Comparison of ENCODE assay signal across 19 cellular contexts in genomic region chr5:6505779-6506557, GRCh38. TPM values are rescaled to one million over a fixed set of nuclear protein-coding genes. Genes with fewer than 3 reads are reported as not detected.
DNase-seq lines count a peak whose midpoint lies in the region; ATAC-seq and TF ChIP-seq lines count a peak whose summit lies in the region.
"Had no signal": no experiment of that assay in that cellular context is flagged by ENCODE, and none has a peak within 500 bp of the region (broad histone marks: within the 10 kb centered on the region; RNA-seq: fewer than 3 reads in every experiment).

No MANE protein-coding gene starts in this region.

- H3K27me3 ChIP-seq in GM23338 (ENCODE audit: insufficient read depth) (no peaks in the 10 kb centered on the region), adrenal gland (no peaks in the 10 kb centered on the region)
- H3K27me3 ChIP-seq: BLaER1 treated with 17β-estradiol and CSF1 and Interleukin-3, amounts not matched to agents 10 nM and 100 nM had no signal

- DNase-seq in GM23338 (ENCODE audit: low spot score) (no peak), glutamatergic neuron (no peak), progenitor cell of endocrine pancreas (ENCODE audit: low spot score, unreplicated experiment) (no peak), adrenal gland (no peak)
- no peak for DNase-seq in stimulated activated CD4-positive, alpha-beta T cell treated with anti-CD3 and anti-CD28 coated beads, Interleukin-2, amount 100 ng/mL, for 24 hours
- DNase-seq: CD8-positive, alpha-beta T cell; DMS 273 treated with DMSO at 0.1 percent for 48 hours; DND-41; GOT3; H7 had no signal

- H3K27me3 Mint-ChIP-seq in GM23338 (ENCODE audit: insufficient read depth, low read depth, poor library complexity) (peaks cover 12% of the 10 kb centered on the region), glutamatergic neuron (ENCODE audit: unreplicated experiment) (peaks cover 12% of the 10 kb centered on the region), progenitor cell of endocrine pancreas (no peaks in the 10 kb centered on the region)

- H3K27ac ChIP-seq in GM23338 (ENCODE audit: low read depth) (no peak overlapping the region), VCaP (peak overlapping the region; percentile 44), adrenal gland (no peak overlapping the region)
- H3K27ac ChIP-seq: BLaER1 treated with 17β-estradiol and CSF1 and Interleukin-3, amounts not matched to agents 10 nM and 100 nM had no signal

- H3K4me1 ChIP-seq in GM23338 (ENCODE audit: insufficient read depth) (no peaks in the 10 kb centered on the region), adrenal gland (replicated peaks in 1 of 2) (no peaks in the 10 kb centered on the region)

- intact Hi-C loops in adrenal gland (cut with DNase I) = no loop called here

- ATAC-seq in GM23338 (no peak), HG02759 (IDR thresholded peaks at IDR 0.05; ENCODE audit: unreplicated experiment) (no peak)
- ATAC-seq: CD8-positive, alpha-beta T cell; GM12878; HCT116 had no signal

- H3K79me2 ChIP-seq in GM23338 (replicated peaks; ENCODE audit: insufficient read depth) = no peaks in the 10 kb centered on the region

- 0 out of 2 replicates have a peak overlapping the region, but pooled peaks have one; percentile 14 for H2AFZ ChIP-seq in GM23338

- H4K20me1 ChIP-seq in GM23338 (replicated peaks; ENCODE audit: insufficient read depth) = no peaks in the 10 kb centered on the region
- H4K20me1 ChIP-seq: BLaER1 treated with 17β-estradiol and CSF1 and Interleukin-3, amounts not matched to agents 10 nM and 100 nM had no signal

- TF ChIP-seq CTCF in GM23338 (conservative IDR thresholded peaks at IDR 0.05; ENCODE audit: low read depth in 2 of 2) = no peak
- no peak for TF ChIP-seq CTCF in VCaP (conservative IDR thresholded peaks at IDR 0.05)
- no peak for TF ChIP-seq CTCF in glutamatergic neuron (IDR thresholded peaks at IDR 0.05; ENCODE audit: partially characterized antibody, unreplicated experiment)
- TF ChIP-seq CTCF in progenitor cell of endocrine pancreas (IDR thresholded peaks at IDR 0.05; ENCODE audit: unreplicated experiment) = no peak
- TF ChIP-seq CTCF in adrenal gland (IDR thresholded peaks at IDR 0.05) = no peak

- no peaks in the 10 kb centered on the region for H3K36me3 ChIP-seq in GM23338 (ENCODE audit: insufficient read depth)
- H3K36me3 ChIP-seq in adrenal gland (replicated peaks in 1 of 2) = no peaks in the 10 kb centered on the region
- H3K36me3 ChIP-seq: BLaER1 treated with 17β-estradiol and CSF1 and Interleukin-3, amounts not matched to agents 10 nM and 100 nM had no signal

- H3K4me1 Mint-ChIP-seq in GM23338 (no peaks in the 10 kb centered on the region; the same call in 2 of the 3 replicates), glutamatergic neuron (ENCODE audit: low read depth, unreplicated experiment) (peaks cover 17% of the 10 kb centered on the region), progenitor cell of endocrine pancreas (ENCODE audit: low read depth) (peaks cover 13% of the 10 kb centered on the region)
- H3K4me1 Mint-ChIP-seq: B cell, IgD-negative memory B cell had no signal

- no peak for TF ChIP-seq POLR2A in adrenal gland (IDR thresholded peaks at IDR 0.05)

- WGBS in adrenal gland, 4 donors = 84 to 88% (median 85%) methylated on average over 10 to 11 of the region's 11 CpGs

- no peak overlapping the region for H3K4me2 ChIP-seq in GM23338

- H3K4me3 ChIP-seq in GM23338 = no peak overlapping the region
- no peak overlapping the region for H3K4me3 ChIP-seq in adrenal gland
- H3K4me3 ChIP-seq: BLaER1 treated with 17β-estradiol and CSF1 and Interleukin-3, amounts not matched to agents 10 nM and 100 nM; GM12878 had no signal

- H3K9me3 ChIP-seq in adrenal gland (replicated peaks in 1 of 3) = no peaks in the 10 kb centered on the region

- H3K36me3 Mint-ChIP-seq in GM23338 (ENCODE audit: low read depth) (no peaks in the 10 kb centered on the region), glutamatergic neuron (ENCODE audit: unreplicated experiment) (no peaks in the 10 kb centered on the region), progenitor cell of endocrine pancreas (ENCODE audit: insufficient read depth) (no peaks in the 10 kb centered on the region)
- H3K36me3 Mint-ChIP-seq: CD8-positive, alpha-beta T cell had no signal

- H3K9me3 Mint-ChIP-seq in GM23338 (no peaks in the 10 kb centered on the region; the same call in 1 of the 3 replicates), glutamatergic neuron (ENCODE audit: unreplicated experiment) (peaks cover 13% of the 10 kb centered on the region), progenitor cell of endocrine pancreas (ENCODE audit: low read depth) (peaks cover 5% of the 10 kb centered on the region)
- H3K9me3 Mint-ChIP-seq: CD8-positive, alpha-beta T cell; HFFc6 had no signal

- no peaks in the 10 kb centered on the region; the same call in 1 of the 2 replicates for H3K9me2 ChIP-seq in GM23338 (ENCODE audit: insufficient read depth)

- H3K4me3 Mint-ChIP-seq in GM23338 (no peak overlapping the region), glutamatergic neuron (ENCODE audit: unreplicated experiment) (no peak overlapping the region), progenitor cell of endocrine pancreas (ENCODE audit: low read depth) (no peak overlapping the region)
- H3K4me3 Mint-ChIP-seq: B cell; CD8-positive, alpha-beta T cell; HFFc6 had no signal

- no peaks in the 10 kb centered on the region for H3F3A ChIP-seq in GM23338 (replicated peaks; ENCODE audit: low read depth)

- no peak overlapping the region for H3K27ac Mint-ChIP-seq in GM23338
- peak overlapping the region; percentile 39 for H3K27ac Mint-ChIP-seq in glutamatergic neuron (ENCODE audit: unreplicated experiment)
- H3K27ac Mint-ChIP-seq in progenitor cell of endocrine pancreas = peak overlapping the region; percentile 83
- H3K27ac Mint-ChIP-seq: B cell; CD8-positive, alpha-beta T cell; HFFc6 had no signal

TF ChIP-seq in GM23338, 12 proteins besides CTCF, POLR2A, EP300 and RAD21:
- no peak for TF ChIP-seq ETS1 (IDR thresholded peaks at IDR 0.05)
- no peak for TF ChIP-seq JUNB (IDR thresholded peaks at IDR 0.05; ENCODE audit: unreplicated experiment)
- TF ChIP-seq CREB1 (CRISPR knock-in tag; IDR thresholded peaks at IDR 0.05; ENCODE audit: low read depth) = no peak
- no peak for TF ChIP-seq ZNF331 (CRISPR knock-in tag; IDR thresholded peaks at IDR 0.05; ENCODE audit: low read depth)
- no peak for TF ChIP-seq POLR2AphosphoS5 (IDR thresholded peaks at IDR 0.05; ENCODE audit: low read depth)
- no peak for TF ChIP-seq STAT1 (IDR thresholded peaks at IDR 0.05; ENCODE audit: unreplicated experiment)
- TF ChIP-seq EZH2 (IDR thresholded peaks at IDR 0.05; ENCODE audit: low read depth, unreplicated experiment) = no peak

RNA-seq across cellular contexts. Expression of gene UBE2QL1, which starts 57.3 kb away (rescaled TPM):
- 0.82 and 0.83 TPM in 2 replicates for total RNA-seq in GM23338 (2014; rRNA removed; shearing (Covaris generic))
- polyA plus RNA-seq in GM23338 (2016; fragmentation: Nextera tagmentation; extraction: Ambion mirVana) (0.40 and 0.43 TPM in 2 replicates), adrenal gland (1 to 10 TPM in 1 of 3 donors, under 1 TPM in 2; 0.71 to 1.1 (median 0.80) TPM)
- total RNA-seq in glutamatergic neuron (ENCODE audit: unreplicated experiment) (4.5 TPM), progenitor cell of endocrine pancreas (2.5 and 2.9 TPM in 2 replicates), adrenal gland (1 to 10 TPM in 6 of 8 donors, under 1 TPM in 2; 0.12 to 3.4 (median 1.8) TPM)
- total RNA-seq: G401, HFFc6 had no signal
- polyA plus RNA-seq: IgD-negative memory B cell had no signal
